17 cellular contexts compared by ENCODE assay signal in the genomic region with DNA sequence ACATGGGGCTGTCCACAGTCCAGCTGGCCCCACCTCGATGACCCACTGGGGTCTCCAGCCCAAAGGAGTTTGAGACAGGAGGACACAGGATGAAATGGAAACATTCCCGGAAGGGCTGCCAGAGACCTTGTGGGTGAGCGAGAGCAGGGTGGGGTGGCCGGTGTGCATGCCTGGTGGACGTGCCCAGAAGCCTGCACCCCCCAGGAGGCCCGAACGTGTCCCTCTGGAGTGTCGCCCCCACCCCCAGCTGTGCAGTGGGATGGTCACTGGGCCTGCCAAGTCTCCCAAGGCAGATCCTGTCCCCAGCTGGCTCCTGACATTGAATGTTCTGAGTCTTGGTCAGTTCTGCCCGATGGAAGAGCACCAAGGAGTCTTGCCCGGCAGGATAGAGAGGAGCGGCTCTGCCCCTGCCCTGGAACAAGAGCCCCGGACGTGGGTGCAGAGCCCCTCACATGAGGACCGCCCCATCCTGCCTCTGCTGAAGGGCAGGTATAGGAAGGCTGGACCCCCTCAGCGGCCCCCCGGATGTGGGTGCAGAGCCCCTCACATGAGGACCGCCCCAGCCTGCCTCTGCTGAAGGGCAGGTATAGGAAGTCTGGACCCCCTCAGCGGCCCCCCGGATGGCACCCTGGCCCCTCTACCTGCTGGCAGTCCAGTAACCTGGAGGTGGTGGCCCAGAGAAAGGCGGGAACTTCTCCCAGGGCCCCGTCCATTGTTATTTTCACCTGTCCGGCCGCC. TPM values are rescaled to one million over a fixed set of nuclear protein-coding genes. Genes with fewer than 3 reads are reported as not detected.
DNase-seq lines count a peak whose midpoint lies in the region; ATAC-seq, FAIRE-seq and TF ChIP-seq lines count a peak whose summit lies in the region.
"Had no signal": no experiment of that assay in that cellular context is flagged by ENCODE, and none has a peak within 500 bp of the region (broad histone marks: within the 10 kb centered on the region; RNA-seq: fewer than 3 reads in every experiment).

No MANE protein-coding gene starts in this region.

- ATAC-seq in HepG2 (no peak), right lobe of liver (no peak), activated B cell treated with CpG ODN at 0.5 μM for 24 hours (ENCODE audit: low read depth) (no peak), HG03045 (IDR thresholded peaks at IDR 0.05; ENCODE audit: unreplicated experiment) (no peak)

- H3K9ac ChIP-seq in HepG2 (ENCODE audit: insufficient read depth, low read depth, low read length), result no peak overlapping the region

- peaks cover 8% of the 10 kb centered on the region for H3K36me3 Mint-ChIP-seq in activated B cell treated with CpG ODN at 0.5 μM for 24 hours (ENCODE audit: low read depth)

- no peak overlapping the region for H3K4me3 Mint-ChIP-seq in activated B cell treated with CpG ODN at 0.5 μM for 24 hours

- H3K9me3 ChIP-seq in HepG2 (ENCODE audit: low read length) (no peaks in the 10 kb centered on the region), right lobe of liver (no peaks in the 10 kb centered on the region), suprapubic skin (no peaks in the 10 kb centered on the region), OCI-LY7 (ENCODE audit: low read length) (no peaks in the 10 kb centered on the region)
- H3K9me3 ChIP-seq: thyroid gland had no signal

- FAIRE-seq in HepG2 (lab: Jason Lieb, UNC) (no peak), GM12892 (lab: Jason Lieb, UNC) (no peak)

- POLR2A ChIA-PET in HepG2 (lab: Yijun Ruan, JAX), result interaction anchor here (2.2 to 2.7 kb wide), 2 partner anchors 10 to 15 kb away, joined by 7 to 12 read pairs; no protein-coding TSS in a partner anchor
- POLR2A ChIA-PET in activated B cell treated with CpG ODN at 0.5 μM for 24 hours (lab: Charles Lee), result no interaction called here
- POLR2A ChIA-PET in OCI-LY7 (lab: Charles Lee), result no interaction called here

- peak; percentile 40 to 60; a peak in 3 of 4 replicates for TF ChIP-seq POLR2A in HepG2 (IDR thresholded peaks at IDR 0.05; ENCODE audit: insufficient read depth in 1 of 2, low read depth in 2 of 2, low read length in 2 of 2)
- TF ChIP-seq POLR2A in right lobe of liver (IDR thresholded peaks at IDR 0.05), result no peak
- TF ChIP-seq POLR2A in suprapubic skin (IDR thresholded peaks at IDR 0.05), result no peak
- no peak for TF ChIP-seq POLR2A in GM12892 (IDR thresholded peaks at IDR 0.05; ENCODE audit: low read depth, low read length)

- TF ChIP-seq EP300 in HepG2 (IDR thresholded peaks at IDR 0.05; ENCODE audit: low read depth in 2 of 2, low read length in 2 of 2), result no peak
- TF ChIP-seq EP300 in HepG2 (CRISPR knock-in tag; IDR thresholded peaks at IDR 0.05; ENCODE audit: borderline replicate concordance), result no peak
- TF ChIP-seq EP300 in suprapubic skin (IDR thresholded peaks at IDR 0.05), result no peak

- WGBS in HepG2 (ENCODE audit: low lambda C conversion rate), result 87% methylated on average over 7 of the region's 23 CpGs
- WGBS in right lobe of liver (ENCODE audit: insufficient coverage, low coverage, low lambda C conversion rate, missing lambda C conversion rate), result 94% methylated on average over 9 of the region's 23 CpGs
- WGBS in suprapubic skin, result 73% methylated on average over 11 of the region's 23 CpGs

- H3K4me3 ChIP-seq in HepG2 (replicated peaks in 1 of 3; ENCODE audit: insufficient read depth in 1 of 3, low read depth in 2 of 3, low read length in 3 of 3) (no peak overlapping the region), right lobe of liver (no peak overlapping the region), suprapubic skin (no peak overlapping the region), OCI-LY7 (ENCODE audit: low read depth, low read length, poor library complexity, severe bottlenecking) (no peak overlapping the region)
- H3K4me3 ChIP-seq: thyroid gland had no signal

- intact Hi-C loops in HepG2 (cut with micrococcal nuclease; ENCODE audit: unreplicated experiment) (no loop called here), right lobe of liver (cut with DNase I) (no loop called here), activated B cell treated with CpG ODN at 0.5 μM for 24 hours (cut with micrococcal nuclease) (loop anchor here (5.0 kb wide), 5 partner anchors 43 to 387 kb away; a partner anchor contains a TSS), OCI-LY7 (cut with micrococcal nuclease; ENCODE audit: unreplicated experiment) (no loop called here)

- peak overlapping the region; percentile 35 for H3K27ac Mint-ChIP-seq in activated B cell treated with CpG ODN at 0.5 μM for 24 hours

- H3K27me3 ChIP-seq in HepG2 (ENCODE audit: control insufficient read depth in 1 of 2, insufficient read depth in 2 of 2, low read length in 2 of 2) (no peaks in the 10 kb centered on the region; a peak in 1 of 5 replicates), right lobe of liver (no peaks in the 10 kb centered on the region), suprapubic skin (no peaks in the 10 kb centered on the region)
- H3K27me3 ChIP-seq: thyroid gland had no signal

- peaks cover 33% of the 10 kb centered on the region for H3K4me1 Mint-ChIP-seq in activated B cell treated with CpG ODN at 0.5 μM for 24 hours

- H3K27ac ChIP-seq in HepG2 (ENCODE audit: extremely low read length, insufficient read depth, low read length), result no peak overlapping the region
- no peak overlapping the region for H3K27ac ChIP-seq in right lobe of liver
- H3K27ac ChIP-seq in suprapubic skin, result peak overlapping the region; percentile 94
- H3K27ac ChIP-seq in OCI-LY7 (ENCODE audit: low read depth, low read length, poor library complexity, severe bottlenecking), result no peak overlapping the region
- H3K27ac ChIP-seq: thyroid gland had no signal

- no peaks in the 10 kb centered on the region for H3K9me3 Mint-ChIP-seq in activated B cell treated with CpG ODN at 0.5 μM for 24 hours

- DNase-seq in HepG2 (ENCODE audit: low spot score), result no peak
- DNase-seq in right lobe of liver, result no peak
- no peak for DNase-seq in activated B cell treated with CpG ODN at 0.5 μM for 24 hours
- peak; percentile 15 for DNase-seq in medulla oblongata (ENCODE audit: extremely low spot score)
- no peak for DNase-seq in suprapubic skin (ENCODE audit: low spot score in 2 of 2)
- DNase-seq in GM12892 (ENCODE audit: insufficient read length), result no peak
- no peak for DNase-seq in OCI-LY7 (ENCODE audit: low spot score)
- DNase-seq: activated CD4-positive, CD25-positive, alpha-beta regulatory T cell treated with anti-CD3 and anti-CD28 coated beads, Interleukin-2, amount 50 U/mL, for 72 hours; activated effector memory CD4-positive, alpha-beta T cell treated with Interleukin-2 at 50 U/mL for 16 hours; NCI-H510A; OCI-M1; posterior cingulate gyrus; thyroid gland had no signal

- CTCF ChIA-PET in HepG2 (lab: Yijun Ruan, JAX; ENCODE audit: low intra/inter-chr PET ratio, low total read pairs), result no interaction called here
- CTCF ChIA-PET in activated B cell treated with CpG ODN at 0.5 μM for 24 hours (lab: Charles Lee), result no interaction called here
- CTCF ChIA-PET in OCI-LY7 (lab: Charles Lee; ENCODE audit: unreplicated experiment), result no interaction called here

- H3K79me2 ChIP-seq in HepG2 (ENCODE audit: insufficient read depth, low read length) (peaks cover 31% of the 10 kb centered on the region), OCI-LY7 (ENCODE audit: insufficient read depth, low read depth, low read length) (peaks cover 18% of the 10 kb centered on the region)

- H2AFZ ChIP-seq in HepG2 (ENCODE audit: low read length) (no peak overlapping the region), OCI-LY7 (ENCODE audit: low read length) (no peak overlapping the region)

- BruUV-seq in HepG2 (replicated peaks; lab: Mats Ljungman, UMichigan), result no TSS peak
- no TSS peak for BruUV-seq in OCI-LY7 (replicated peaks; lab: Mats Ljungman, UMichigan)

- no peaks in the 10 kb centered on the region for H3K9me2 ChIP-seq in OCI-LY7 (ENCODE audit: insufficient read depth, low read length)

- peaks cover 3% of the 10 kb centered on the region; the same call in 1 of the 2 replicates for H4K20me1 ChIP-seq in HepG2 (ENCODE audit: insufficient read depth, low read length)
- H4K20me1 ChIP-seq in OCI-LY7 (ENCODE audit: insufficient read depth, low read length), result no peaks in the 10 kb centered on the region

- TF ChIP-seq CTCF in HepG2 (CRISPR knock-in tag; IDR thresholded peaks at IDR 0.05), result no peak
- no peak for TF ChIP-seq CTCF in right lobe of liver (IDR thresholded peaks at IDR 0.05)
- TF ChIP-seq CTCF in activated B cell treated with CpG ODN at 0.5 μM for 24 hours (IDR thresholded peaks at IDR 0.05), result no peak
- TF ChIP-seq CTCF in suprapubic skin (IDR thresholded peaks at IDR 0.05), result no peak
- TF ChIP-seq CTCF in OCI-LY7 (conservative IDR thresholded peaks at IDR 0.05; ENCODE audit: low read length), result no peak

- in situ Hi-C loops in HepG2 (cut with HindIII; ENCODE audit: extremely low pct_ligation_motif_present, low pct_unique_long_range_greater_than_20kb), result no loop called here

- no peak for TF ChIP-seq RAD21 in HepG2 (CRISPR knock-in tag; IDR thresholded peaks at IDR 0.05)

- H3K27me3 Mint-ChIP-seq in activated B cell treated with CpG ODN at 0.5 μM for 24 hours, result no peaks in the 10 kb centered on the region

- H3K4me1 ChIP-seq in HepG2 (ENCODE audit: insufficient read depth, low read length) (peaks cover 37% of the 10 kb centered on the region), right lobe of liver (peaks cover 0 to 21% (median 12%) of the 10 kb centered on the region in 4 donors), suprapubic skin (peaks cover 64% of the 10 kb centered on the region), OCI-LY7 (ENCODE audit: insufficient read depth, low read length, poor library complexity, severe bottlenecking) (peaks cover 22% of the 10 kb centered on the region)

- H3K36me3 ChIP-seq in HepG2 (replicated peaks in 1 of 2; ENCODE audit: control insufficient read depth in 1 of 2, insufficient read depth in 2 of 2, low read length in 2 of 2), result peaks cover 11 to 23% of the 10 kb centered on the region in 2 experiments; a peak in 4 of 5 replicates
- peaks cover 0 to 17% (median 4%) of the 10 kb centered on the region in 4 donors for H3K36me3 ChIP-seq in right lobe of liver
- peaks cover 18% of the 10 kb centered on the region for H3K36me3 ChIP-seq in suprapubic skin
- peaks cover 4% of the 10 kb centered on the region; the same call in 1 of the 2 replicates for H3K36me3 ChIP-seq in OCI-LY7 (ENCODE audit: insufficient read depth, low read length)

- H3K4me2 ChIP-seq in HepG2 (ENCODE audit: low read depth, low read length), result no peak overlapping the region
- H3K4me2 ChIP-seq in OCI-LY7 (ENCODE audit: low read length), result no peak overlapping the region

RNA-seq across cellular contexts. Expression of a gene that starts 3.1 kb away (rescaled TPM):
- total RNA-seq in HepG2 (2016; rRNA removed; fragmentation: Illumina TruSeq; extraction: Trizol) (15.0 and 24.5 TPM in 2 replicates), right lobe of liver (10 to 100 TPM; 17.3 to 34.3 (median 23.3) TPM), activated B cell treated with CpG ODN at 0.5 μM for 24 hours (77.0 and 95.1 TPM in 2 replicates), suprapubic skin (10 to 100 TPM; 59.9 to 86.4 (median 75.2) TPM), OCI-LY7 (2022) (43.9 and 54.0 TPM in 2 replicates)
- 4.2 and 4.4 TPM in 2 replicates for total RNA-seq in HepG2 (2016; cell fraction: cytosol; rRNA removed; fragmentation: Illumina TruSeq; extraction: Trizol; ENCODE audit: low read depth)
- 12.6 and 24.1 TPM in 2 replicates for total RNA-seq in HepG2 (2016; cell fraction: insoluble cytoplasmic fraction; rRNA removed; fragmentation: Illumina TruSeq; extraction: Trizol)
- 16.3 and 16.4 TPM in 2 replicates for total RNA-seq in HepG2 (2016; cell fraction: membrane; rRNA removed; fragmentation: Illumina TruSeq; extraction: Trizol)
- total RNA-seq in HepG2 (2016; cell fraction: nucleus; rRNA removed; fragmentation: Illumina TruSeq; extraction: Trizol), result 14.9 and 20.4 TPM in 2 replicates
- polyA plus RNA-seq in HepG2 (2011; rRNA removed), result 14.9 and 22.2 TPM in 2 replicates
- 11.3 and 22.6 TPM in 2 replicates for polyA plus RNA-seq in HepG2 (2011; cell fraction: cytosol; rRNA removed)
- 103 and 145 TPM in 2 replicates for polyA plus RNA-seq in HepG2 (2011; cell fraction: nucleus; rRNA removed)
- polyA plus RNA-seq in HepG2 (2012), result 17.6 and 19.5 TPM in 2 replicates
- polyA plus RNA-seq in HepG2 (2016; cell fraction: cytosol; fragmentation: Illumina TruSeq; extraction: Trizol; ENCODE audit: low read depth), result 5.8 and 6.0 TPM in 2 replicates
- polyA plus RNA-seq in HepG2 (2016; cell fraction: insoluble cytoplasmic fraction; fragmentation: Illumina TruSeq; extraction: Trizol; ENCODE audit: low read depth), result 20.7 and 26.7 TPM in 2 replicates
- 16.3 and 19.3 TPM in 2 replicates for polyA plus RNA-seq in HepG2 (2016; cell fraction: membrane; fragmentation: Illumina TruSeq; extraction: Trizol; ENCODE audit: low read depth)
- 67.7 and 68.0 TPM in 2 replicates for polyA plus RNA-seq in HepG2 (2016; cell fraction: nucleus; fragmentation: Illumina TruSeq; extraction: Trizol; ENCODE audit: insufficient read depth, low read depth)
- polyA minus RNA-seq in HepG2 (2011; rRNA and poly(A)+ RNA removed; ENCODE audit: low replicate concordance), result 22.1 and 60.1 TPM in 2 replicates
- 39.5 and 41.1 TPM in 2 replicates for polyA minus RNA-seq in HepG2 (2011; cell fraction: cytosol; rRNA and poly(A)+ RNA removed)
- 16.0 and 18.4 TPM in 2 replicates for polyA minus RNA-seq in HepG2 (2011; cell fraction: nucleus; rRNA and poly(A)+ RNA removed)
- polyA plus RNA-seq in GM12892 (2012; ENCODE audit: missing spikeins), result 7.1 TPM
- total RNA-seq in OCI-LY7 (2014; rRNA removed; shearing (Covaris generic)), result 23.1 and 32.9 TPM in 2 replicates

RNA-seq across cellular contexts. Expression of a gene that starts 35.8 kb away (rescaled TPM):
- total RNA-seq in HepG2 (2016; rRNA removed; fragmentation: Illumina TruSeq; extraction: Trizol), result 0.07 TPM in 1 of 2 replicates, not detected in the other
- total RNA-seq in HepG2 (2016; cell fraction: cytosol; rRNA removed; fragmentation: Illumina TruSeq; extraction: Trizol; ENCODE audit: low read depth), result not detected in 2 replicates
- not detected in 2 replicates for total RNA-seq in HepG2 (2016; cell fraction: insoluble cytoplasmic fraction; rRNA removed; fragmentation: Illumina TruSeq; extraction: Trizol)
- not detected in 2 replicates for total RNA-seq in HepG2 (2016; cell fraction: membrane; rRNA removed; fragmentation: Illumina TruSeq; extraction: Trizol)
- not detected in 2 replicates for total RNA-seq in HepG2 (2016; cell fraction: nucleus; rRNA removed; fragmentation: Illumina TruSeq; extraction: Trizol)
- polyA plus RNA-seq in HepG2 (2011; rRNA removed), result 0.16 and 0.38 TPM in 2 replicates
- polyA plus RNA-seq in HepG2 (2011; cell fraction: cytosol; rRNA removed), result 0.23 and 0.28 TPM in 2 replicates
- polyA plus RNA-seq in HepG2 (2011; cell fraction: nucleus; rRNA removed), result 0.81 and 1.2 TPM in 2 replicates
- polyA plus RNA-seq in HepG2 (2012), result 0.63 and 0.74 TPM in 2 replicates
- not detected in 2 replicates for polyA plus RNA-seq in HepG2 (2016; cell fraction: cytosol; fragmentation: Illumina TruSeq; extraction: Trizol; ENCODE audit: low read depth)
- polyA plus RNA-seq in HepG2 (2016; cell fraction: insoluble cytoplasmic fraction; fragmentation: Illumina TruSeq; extraction: Trizol; ENCODE audit: low read depth), result not detected in 2 replicates
- not detected in 2 replicates for polyA plus RNA-seq in HepG2 (2016; cell fraction: membrane; fragmentation: Illumina TruSeq; extraction: Trizol; ENCODE audit: low read depth)
- polyA plus RNA-seq in HepG2 (2016; cell fraction: nucleus; fragmentation: Illumina TruSeq; extraction: Trizol; ENCODE audit: insufficient read depth, low read depth), result not detected in 2 replicates
- 0.12 TPM in 1 of 2 replicates, not detected in the other for polyA minus RNA-seq in HepG2 (2011; rRNA and poly(A)+ RNA removed; ENCODE audit: low replicate concordance)
- polyA minus RNA-seq in HepG2 (2011; cell fraction: cytosol; rRNA and poly(A)+ RNA removed), result 0.35 and 0.40 TPM in 2 replicates
- polyA minus RNA-seq in HepG2 (2011; cell fraction: nucleus; rRNA and poly(A)+ RNA removed), result not detected in 2 replicates
- total RNA-seq in right lobe of liver, result not detected
- not detected in 2 replicates for total RNA-seq in activated B cell treated with CpG ODN at 0.5 μM for 24 hours
- total RNA-seq in suprapubic skin, result not detected
- polyA plus RNA-seq in GM12892 (2012; ENCODE audit: missing spikeins), result not detected
- not detected in 2 replicates for total RNA-seq in OCI-LY7 (2014; rRNA removed; shearing (Covaris generic))
- not detected in 2 replicates for total RNA-seq in OCI-LY7 (2022)
- total RNA-seq: fibroblast of villous mesenchyme; T-helper 1 cell treated with Interleukin-12 subunit alpha and Interleukin-12 subunit beta and Interleukin-4 antibody, amounts not matched to agents 30 ng/mL and 1 ng/mL, for 36 hours; thyroid gland had no signal
- polyA plus RNA-seq: BJ had no signal

RNA-seq across cellular contexts. Expression of a gene that starts 42.4 kb away (rescaled TPM):
- total RNA-seq in HepG2 (2016; rRNA removed; fragmentation: Illumina TruSeq; extraction: Trizol), result 0.40 and 0.48 TPM in 2 replicates
- not detected in 2 replicates for total RNA-seq in HepG2 (2016; cell fraction: cytosol; rRNA removed; fragmentation: Illumina TruSeq; extraction: Trizol; ENCODE audit: low read depth)
- total RNA-seq in HepG2 (2016; cell fraction: insoluble cytoplasmic fraction; rRNA removed; fragmentation: Illumina TruSeq; extraction: Trizol), result 0.33 and 0.45 TPM in 2 replicates
- total RNA-seq in HepG2 (2016; cell fraction: membrane; rRNA removed; fragmentation: Illumina TruSeq; extraction: Trizol), result 0.10 and 0.22 TPM in 2 replicates
- total RNA-seq in HepG2 (2016; cell fraction: nucleus; rRNA removed; fragmentation: Illumina TruSeq; extraction: Trizol), result 0.22 TPM in 1 of 2 replicates, not detected in the other
- polyA plus RNA-seq in HepG2 (2011; rRNA removed), result 0.59 and 1.1 TPM in 2 replicates
- 0.71 and 1.2 TPM in 2 replicates for polyA plus RNA-seq in HepG2 (2011; cell fraction: cytosol; rRNA removed)
- polyA plus RNA-seq in HepG2 (2011; cell fraction: nucleus; rRNA removed), result 1.3 and 1.7 TPM in 2 replicates
- 1.4 and 1.5 TPM in 2 replicates for polyA plus RNA-seq in HepG2 (2012)
- 0.09 TPM in 1 of 2 replicates, not detected in the other for polyA plus RNA-seq in HepG2 (2016; cell fraction: cytosol; fragmentation: Illumina TruSeq; extraction: Trizol; ENCODE audit: low read depth)
- 0.26 TPM in 2 replicates for polyA plus RNA-seq in HepG2 (2016; cell fraction: insoluble cytoplasmic fraction; fragmentation: Illumina TruSeq; extraction: Trizol; ENCODE audit: low read depth)
- not detected in 2 replicates for polyA plus RNA-seq in HepG2 (2016; cell fraction: membrane; fragmentation: Illumina TruSeq; extraction: Trizol; ENCODE audit: low read depth)
- not detected in 2 replicates for polyA plus RNA-seq in HepG2 (2016; cell fraction: nucleus; fragmentation: Illumina TruSeq; extraction: Trizol; ENCODE audit: insufficient read depth, low read depth)
- polyA minus RNA-seq in HepG2 (2011; rRNA and poly(A)+ RNA removed; ENCODE audit: low replicate concordance), result 1.4 TPM in 1 of 2 replicates, not detected in the other
- polyA minus RNA-seq in HepG2 (2011; cell fraction: cytosol; rRNA and poly(A)+ RNA removed), result 0.40 and 0.88 TPM in 2 replicates
- polyA minus RNA-seq in HepG2 (2011; cell fraction: nucleus; rRNA and poly(A)+ RNA removed), result 0.13 and 0.25 TPM in 2 replicates
- total RNA-seq in right lobe of liver, result under 1 TPM in 5 of 6 experiments, not detected in 1; 0.12 to 0.33 (median 0.28) TPM
- total RNA-seq in activated B cell treated with CpG ODN at 0.5 μM for 24 hours, result 0.83 and 1.0 TPM in 2 replicates
- total RNA-seq in suprapubic skin, result under 1 TPM; 0.29 to 0.79 (median 0.35) TPM
- polyA plus RNA-seq in GM12892 (2012; ENCODE audit: missing spikeins), result 0.28 TPM
- total RNA-seq in OCI-LY7 (2014; rRNA removed; shearing (Covaris generic)), result 3.7 and 4.2 TPM in 2 replicates
- 2.5 and 2.6 TPM in 2 replicates for total RNA-seq in OCI-LY7 (2022)

RNA-seq across cellular contexts. Expression of a gene that starts 45.3 kb away (rescaled TPM):
- 8.4 and 19.7 TPM in 2 replicates for total RNA-seq in HepG2 (2016; rRNA removed; fragmentation: Illumina TruSeq; extraction: Trizol)
- 7.5 and 10.0 TPM in 2 replicates for total RNA-seq in HepG2 (2016; cell fraction: cytosol; rRNA removed; fragmentation: Illumina TruSeq; extraction: Trizol; ENCODE audit: low read depth)
- 7.4 and 18.9 TPM in 2 replicates for total RNA-seq in HepG2 (2016; cell fraction: insoluble cytoplasmic fraction; rRNA removed; fragmentation: Illumina TruSeq; extraction: Trizol)
- 13.0 and 18.2 TPM in 2 replicates for total RNA-seq in HepG2 (2016; cell fraction: membrane; rRNA removed; fragmentation: Illumina TruSeq; extraction: Trizol)
- total RNA-seq in HepG2 (2016; cell fraction: nucleus; rRNA removed; fragmentation: Illumina TruSeq; extraction: Trizol), result 16.8 and 19.0 TPM in 2 replicates
- polyA plus RNA-seq in HepG2 (2011; rRNA removed), result 7.7 and 13.6 TPM in 2 replicates
- polyA plus RNA-seq in HepG2 (2011; cell fraction: cytosol; rRNA removed), result 7.2 and 11.6 TPM in 2 replicates
- 70.8 and 80.2 TPM in 2 replicates for polyA plus RNA-seq in HepG2 (2011; cell fraction: nucleus; rRNA removed)
- 6.7 and 8.5 TPM in 2 replicates for polyA plus RNA-seq in HepG2 (2012)
- polyA plus RNA-seq in HepG2 (2016; cell fraction: cytosol; fragmentation: Illumina TruSeq; extraction: Trizol; ENCODE audit: low read depth), result 6.3 and 7.2 TPM in 2 replicates
- polyA plus RNA-seq in HepG2 (2016; cell fraction: insoluble cytoplasmic fraction; fragmentation: Illumina TruSeq; extraction: Trizol; ENCODE audit: low read depth), result 6.9 and 8.3 TPM in 2 replicates
- 10.4 and 10.8 TPM in 2 replicates for polyA plus RNA-seq in HepG2 (2016; cell fraction: membrane; fragmentation: Illumina TruSeq; extraction: Trizol; ENCODE audit: low read depth)
- polyA plus RNA-seq in HepG2 (2016; cell fraction: nucleus; fragmentation: Illumina TruSeq; extraction: Trizol; ENCODE audit: insufficient read depth, low read depth), result 31.7 and 36.7 TPM in 2 replicates
- polyA minus RNA-seq in HepG2 (2011; rRNA and poly(A)+ RNA removed; ENCODE audit: low replicate concordance), result 38.0 and 89.1 TPM in 2 replicates
- polyA minus RNA-seq in HepG2 (2011; cell fraction: cytosol; rRNA and poly(A)+ RNA removed), result 8.1 and 11.1 TPM in 2 replicates
- polyA minus RNA-seq in HepG2 (2011; cell fraction: nucleus; rRNA and poly(A)+ RNA removed), result 13.6 and 14.0 TPM in 2 replicates
- 10 to 100 TPM; 19.5 to 32.0 (median 27.8) TPM for total RNA-seq in right lobe of liver
- 46.7 and 53.1 TPM in 2 replicates for total RNA-seq in activated B cell treated with CpG ODN at 0.5 μM for 24 hours
- total RNA-seq in suprapubic skin, result 10 to 100 TPM; 36.9 to 54.6 (median 44.1) TPM
- polyA plus RNA-seq in GM12892 (2012; ENCODE audit: missing spikeins), result 5.1 TPM
- 32.3 and 39.0 TPM in 2 replicates for total RNA-seq in OCI-LY7 (2014; rRNA removed; shearing (Covaris generic))
- total RNA-seq in OCI-LY7 (2022), result 51.4 and 54.2 TPM in 2 replicates

Comparison
In these comparisons a context has a peak if more than half of its experiments do, and no peak if none do; other contexts are left out.
1. POLR2A ChIP-seq: peak in HepG2 (2 of 2); none in right lobe of liver (single experiment), suprapubic skin (0 of 2) and GM12892 (single experiment).